In the genomic region with DNA sequence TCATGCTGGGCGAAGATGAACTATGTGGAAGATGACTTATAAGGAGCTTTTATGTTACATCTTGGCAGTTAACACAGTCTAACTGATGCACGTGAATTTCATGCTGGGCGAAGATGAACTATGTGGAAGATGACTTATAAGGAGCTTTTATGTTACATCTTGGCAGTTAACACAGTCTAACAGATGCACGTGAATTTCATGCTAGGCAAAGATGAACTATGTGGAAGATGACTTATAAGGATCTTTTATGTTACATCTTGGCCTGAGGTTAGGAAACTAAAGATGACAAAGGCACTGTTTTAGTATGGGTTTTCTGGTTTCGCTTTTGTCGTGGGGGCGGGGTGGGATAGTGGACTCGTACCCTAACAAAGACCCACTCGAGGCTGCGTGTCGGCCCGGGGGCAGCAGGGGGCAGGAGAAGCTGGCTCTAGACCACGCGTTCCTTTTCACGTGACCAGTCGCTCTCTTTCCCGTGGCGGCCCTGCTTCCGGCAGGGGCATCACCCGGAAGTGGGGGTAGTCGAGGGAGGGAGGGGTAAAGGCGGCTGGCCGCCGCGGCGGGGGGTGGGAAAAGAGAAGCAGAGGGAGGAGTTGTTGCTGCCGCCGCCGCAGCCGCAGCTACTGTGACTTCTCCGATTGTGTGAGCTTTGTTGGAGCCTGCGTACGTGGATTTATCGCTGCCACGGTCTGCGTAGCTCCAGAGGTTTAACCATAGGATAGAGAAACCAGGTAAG, we compare ENCODE assay signal across 8 cellular contexts. TPM values are rescaled to one million over a fixed set of nuclear protein-coding genes. Genes with fewer than 3 reads are reported as not detected.
A peak's percentile ranks its signal among the peaks of the same experiment; 100 is the strongest.
DNase-seq lines count a peak whose midpoint lies in the region; ATAC-seq lines count a peak whose summit lies in the region.

ATP7A (plus strand) TSS at position 586 of the 733 bp plus-strand sequence. CDS start 60,949 bp downstream, outside the sequence.

- H3K36me3 ChIP-seq in CD4-positive, alpha-beta memory T cell (ENCODE audit: insufficient read depth, low read length) = no peaks in the 10 kb centered on the region
- no peaks in the 10 kb centered on the region for H3K36me3 ChIP-seq in ectodermal cell (ENCODE audit: control insufficient read depth, insufficient read depth, low read length)

- H3K4me3 ChIP-seq in CD4-positive, alpha-beta memory T cell (ENCODE audit: low read length in 2 of 2) = peak within 1 kb of the TSS; percentile 55 to 78
- peak within 1 kb of the TSS; percentile 55 for H3K4me3 ChIP-seq in ectodermal cell (ENCODE audit: insufficient read depth, low read depth, low read length)

- CTCF ChIA-PET in CD4-positive, alpha-beta memory T cell (lab: Charles Lee; ENCODE audit: partially characterized antibody) = interaction anchor here (1.1 to 3.6 kb wide), 5 partner anchors 9 to 114 kb away, joined by 3 to 41 read pairs (median 9); partner anchors contain the start of genes COX7B and MAGT1
- CTCF ChIA-PET in activated CD4-positive, alpha-beta memory T cell treated with anti-CD3 and anti-CD28 coated beads for 36 hours (lab: Charles Lee) = interaction anchor here (1.5 to 4.7 kb wide), 4 partner anchors 8 to 115 kb away, joined by 5 to 27 read pairs (median 11); partner anchors contain the start of gene COX7B

- POLR2A ChIA-PET in CD4-positive, alpha-beta memory T cell (lab: Charles Lee; ENCODE audit: partially characterized antibody) = interaction anchor here (0.6 to 5.0 kb wide), 8 partner anchors 10 to 229 kb away, joined by 3 to 73 read pairs (median 4); partner anchors contain the start of genes COX7B, MAGT1, PGK1 and TAF9B
- POLR2A ChIA-PET in activated CD4-positive, alpha-beta memory T cell treated with anti-CD3 and anti-CD28 coated beads for 36 hours (lab: Charles Lee) = interaction anchor here (0.6 to 2.5 kb wide), 2 partner anchors 11 to 224 kb away, joined by 4 to 10 read pairs; partner anchors contain the start of gene COX7B

- ATAC-seq in GM19452 (IDR thresholded peaks at IDR 0.05; ENCODE audit: unreplicated experiment) = peak; percentile 98
- ATAC-seq in HG03575 (IDR thresholded peaks at IDR 0.05; ENCODE audit: extremely low read depth, insufficient number of reproducible peaks, low FRiP score, unreplicated experiment) = peak; percentile 36

- H3K36me3 Mint-ChIP-seq in CD4-positive, alpha-beta memory T cell = peaks cover 0 to 3% of the 10 kb centered on the region in 2 donors
- peaks cover 3% of the 10 kb centered on the region for H3K36me3 Mint-ChIP-seq in activated CD4-positive, alpha-beta memory T cell treated with anti-CD3 and anti-CD28 coated beads for 36 hours

- DNase-seq in CD4-positive, alpha-beta memory T cell = peak; percentile 85 to 95 (median 91)
- DNase-seq in NCI-H774 (lab: John Stamatoyannopoulos, UW) (peak; percentile 82), lung microvascular endothelial cell (ENCODE audit: low read depth in 2 of 2) (peak; percentile 90 to 92)
- DNase-seq in activated CD4-positive, alpha-beta memory T cell treated with anti-CD3 and anti-CD28 coated beads for 36 hours = peak; percentile 95
- peak; percentile 60 to 85 (median 81) for DNase-seq in stimulated activated CD4-positive, alpha-beta T cell treated with anti-CD3 and anti-CD28 coated beads, TNF-alpha, amount 100 ng/mL, for 4 hours (ENCODE audit: low read depth in 3 of 3)

- 9% methylated on average over 35 to 36 of the region's 36 CpGs for WGBS in ectodermal cell, 2 experiments

- H3K4me1 Mint-ChIP-seq in CD4-positive, alpha-beta memory T cell = peaks cover 10 to 31% (median 17%) of the 10 kb centered on the region in 4 donors
- peaks cover 19% of the 10 kb centered on the region for H3K4me1 Mint-ChIP-seq in activated CD4-positive, alpha-beta memory T cell treated with anti-CD3 and anti-CD28 coated beads for 36 hours (ENCODE audit: low read depth)

- no peaks in the 10 kb centered on the region for H3K27me3 ChIP-seq in CD4-positive, alpha-beta memory T cell (ENCODE audit: insufficient read depth, low read length)
- H3K27me3 ChIP-seq in ectodermal cell (ENCODE audit: control insufficient read depth, insufficient read depth, low read length, poor library complexity, severe bottlenecking) = no peaks in the 10 kb centered on the region

- H3K4me3 Mint-ChIP-seq in CD4-positive, alpha-beta memory T cell = peak within 1 kb of the TSS; percentile 93 to 100 (median 96)
- peak within 1 kb of the TSS; percentile 99 for H3K4me3 Mint-ChIP-seq in activated CD4-positive, alpha-beta memory T cell treated with anti-CD3 and anti-CD28 coated beads for 36 hours

- H3K27me3 Mint-ChIP-seq in CD4-positive, alpha-beta memory T cell = no peaks in the 10 kb centered on the region
- no peaks in the 10 kb centered on the region for H3K27me3 Mint-ChIP-seq in activated CD4-positive, alpha-beta memory T cell treated with anti-CD3 and anti-CD28 coated beads for 36 hours

- no peaks in the 10 kb centered on the region for H3K9me3 Mint-ChIP-seq in CD4-positive, alpha-beta memory T cell
- no peaks in the 10 kb centered on the region for H3K9me3 Mint-ChIP-seq in activated CD4-positive, alpha-beta memory T cell treated with anti-CD3 and anti-CD28 coated beads for 36 hours

- H3K27ac Mint-ChIP-seq in CD4-positive, alpha-beta memory T cell = peak within 1 kb of the TSS; percentile 93 to 99 (median 98)
- H3K27ac Mint-ChIP-seq in activated CD4-positive, alpha-beta memory T cell treated with anti-CD3 and anti-CD28 coated beads for 36 hours = peak within 1 kb of the TSS; percentile 99

- H3K9me3 ChIP-seq in CD4-positive, alpha-beta memory T cell (ENCODE audit: control insufficient read depth in 1 of 2, low read length in 2 of 2) = no peaks in the 10 kb centered on the region
- H3K9me3 ChIP-seq in ectodermal cell (ENCODE audit: control insufficient read depth, low read length) = no peaks in the 10 kb centered on the region

- H3K27ac ChIP-seq in CD4-positive, alpha-beta memory T cell (ENCODE audit: low read depth, low read length) = peak within 1 kb of the TSS; percentile 82
- peak within 1 kb of the TSS; percentile 16 for H3K27ac ChIP-seq in ectodermal cell (ENCODE audit: insufficient read depth, low read depth, low read length, poor library complexity, severe bottlenecking)

- intact Hi-C loops in CD4-positive, alpha-beta memory T cell (cut with micrococcal nuclease) = loop anchor here (1.0 to 10.0 kb wide), 8 partner anchors 11 to 1361 kb away; partner anchors contain the start of genes ATRX, COX7B, CYSLTR1 and MAGT1
- intact Hi-C loops in activated CD4-positive, alpha-beta memory T cell treated with anti-CD3 and anti-CD28 coated beads for 36 hours (cut with micrococcal nuclease) = loop anchor here (1.0 to 5.0 kb wide), 7 partner anchors 11 to 607 kb away; partner anchors contain the start of genes COX7B and PGK1

- H3K4me1 ChIP-seq in CD4-positive, alpha-beta memory T cell (ENCODE audit: insufficient read depth, low read length) = peaks cover 19% of the 10 kb centered on the region
- no peaks in the 10 kb centered on the region for H3K4me1 ChIP-seq in ectodermal cell (ENCODE audit: control insufficient read depth, insufficient read depth, low read length)

RNA-seq across cellular contexts. Expression of gene ATP7A, which starts in this region (rescaled TPM):
- 10 to 100 TPM; 15.3 to 16.8 TPM for total RNA-seq in CD4-positive, alpha-beta memory T cell
- 1 to 10 TPM; 3.2 to 6.5 TPM for polyA plus RNA-seq in CD4-positive, alpha-beta memory T cell
- total RNA-seq in activated CD4-positive, alpha-beta memory T cell treated with anti-CD3 and anti-CD28 coated beads for 36 hours = 1 to 10 TPM; 8.0 TPM
- 3.9 TPM for polyA plus RNA-seq in ectodermal cell (2013, experiment 1 of 4)
- 4.0 TPM for polyA plus RNA-seq in ectodermal cell (2013, experiment 2 of 4)
- polyA plus RNA-seq in ectodermal cell (2013, experiment 3 of 4) = 3.4 TPM
- polyA plus RNA-seq in ectodermal cell (2013, experiment 4 of 4) = 3.3 TPM
- 6.8 and 8.1 TPM in 2 replicates for total RNA-seq in lung microvascular endothelial cell

Comparison
In these comparisons a context has a peak if more than half of its experiments do, and no peak if none do; other contexts are left out.
1. Peak in every context shown above with its lines: DNase-seq, ATAC-seq, H3K4me3 ChIP-seq and H3K27ac ChIP-seq.